Comparison of ENCODE assay signal across 11 cellular contexts in the genomic region with DNA sequence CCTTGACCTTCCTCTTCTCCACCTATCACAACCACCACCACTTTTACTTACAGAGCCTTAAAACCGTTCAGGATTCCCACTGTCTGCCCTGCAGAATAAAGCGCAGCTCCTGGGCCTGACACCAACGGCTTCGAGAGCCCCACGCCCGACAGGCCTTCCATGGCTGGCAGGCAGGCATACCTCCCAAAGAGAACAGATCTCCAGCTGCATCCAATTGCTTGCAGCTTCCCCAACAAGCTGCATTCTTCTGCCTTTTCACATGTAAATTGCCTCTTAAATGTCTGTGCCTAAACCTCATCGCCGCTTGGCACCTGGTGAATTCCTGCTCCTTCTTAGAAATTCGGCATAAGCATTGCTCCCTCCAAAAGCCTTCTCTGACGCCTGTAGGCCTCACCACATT. TPM values are rescaled to one million over a fixed set of nuclear protein-coding genes. Genes with fewer than 3 reads are reported as not detected.
"Had no signal": no experiment of that assay in that cellular context is flagged by ENCODE, and none has a peak within 500 bp of the region (broad histone marks: within the 10 kb centered on the region; RNA-seq: fewer than 3 reads in every experiment).

No MANE protein-coding gene starts in this region.

- H3K4me3 ChIP-seq: breast epithelium, smooth muscle cell had no signal

- H3K27ac ChIP-seq: breast epithelium had no signal

- H3K27me3 ChIP-seq: breast epithelium had no signal

- ATAC-seq: activated CD8-positive, alpha-beta memory T cell treated with anti-CD3 and anti-CD28 coated beads, Interleukin-2, amount 10 ng/mL, durations not matched to agents 7 days and 5 days; activated naive CD4-positive, alpha-beta T cell treated with anti-CD3 and anti-CD28 coated beads, Interleukin-2, amount 50 U/mL, for 72 hours; esophagus mucosa; right cardiac atrium; T-helper 17 cell had no signal

- H3K4me1 ChIP-seq: breast epithelium had no signal

- H3K36me3 ChIP-seq: breast epithelium had no signal

- DNase-seq: activated CD8-positive, alpha-beta memory T cell treated with anti-CD3 and anti-CD28 coated beads, Interleukin-2, amount 10 ng/mL, durations not matched to agents 7 days and 5 days; activated effector memory CD4-positive, alpha-beta T cell treated with Interleukin-2 at 50 U/mL for 16 hours; activated T-cell treated with anti-CD3 and anti-CD28 coated beads, Interleukin-2, amount 50 U/mL, for 24 hours; amygdala; dermis blood vessel endothelial cell; right cardiac atrium; T-helper 17 cell had no signal

- H3K4me2 ChIP-seq: smooth muscle cell had no signal

RNA-seq across cellular contexts. Expression of a gene that starts 31.5 kb away (rescaled TPM):
- total RNA-seq: smooth muscle cell had no signal
